11 cellular contexts compared by ENCODE assay signal in the genomic region with DNA sequence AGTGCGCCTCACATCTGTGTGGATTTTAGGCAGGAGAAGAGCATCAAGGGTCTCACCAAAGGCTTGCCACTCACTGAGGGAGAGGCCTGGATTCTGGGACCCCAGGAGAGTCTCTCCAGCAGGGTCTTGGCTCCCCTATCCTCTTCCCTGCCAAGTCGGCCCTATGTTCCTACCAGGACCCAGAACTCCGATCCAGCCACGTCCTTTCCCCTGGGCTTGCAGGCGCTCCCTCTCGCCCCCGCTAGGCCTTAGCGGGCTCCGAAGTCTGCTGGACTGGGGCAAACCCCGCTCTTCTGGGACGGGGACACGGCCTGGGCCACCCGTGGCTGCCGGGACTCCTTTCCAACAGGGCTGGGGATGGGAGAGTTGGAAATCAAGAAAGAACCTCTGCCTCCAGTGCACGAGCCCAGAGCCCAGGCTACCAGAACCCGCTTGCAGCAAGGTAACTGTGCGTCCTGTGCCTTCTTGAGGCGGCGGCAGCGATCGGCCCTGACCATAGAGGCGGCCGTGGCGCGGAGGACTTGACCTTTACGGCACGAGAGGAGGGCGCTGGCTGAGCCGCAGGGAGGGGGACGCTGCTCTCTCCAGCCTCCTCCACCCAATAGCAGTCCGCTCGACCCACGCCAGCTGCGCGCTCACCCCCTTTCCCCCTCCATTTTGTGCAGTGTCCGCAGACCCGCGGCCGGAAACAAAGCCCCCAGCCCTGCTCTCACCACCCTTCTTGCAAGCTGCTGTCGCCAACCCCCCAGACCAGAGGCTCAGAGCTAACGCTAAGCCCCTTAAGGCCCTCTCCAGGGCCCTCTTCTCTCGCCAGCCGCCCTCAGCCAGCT. TPM values are rescaled to one million over a fixed set of nuclear protein-coding genes. Genes with fewer than 3 reads are reported as not detected.
DNase-seq lines count a peak whose midpoint lies in the region; ATAC-seq and TF ChIP-seq lines count a peak whose summit lies in the region.
"Had no signal": no experiment of that assay in that cellular context is flagged by ENCODE, and none has a peak within 500 bp of the region (broad histone marks: within the 10 kb centered on the region; RNA-seq: fewer than 3 reads in every experiment).

No MANE protein-coding gene starts in this region.

- H3K27me3 ChIP-seq in breast epithelium (peaks cover 21 to 100% of the 10 kb centered on the region in 2 donors), uterus (peaks cover 4 to 12% of the 10 kb centered on the region in 2 donors)

- H3K36me3 Mint-ChIP-seq in MCF 10A (ENCODE audit: insufficient read depth, unreplicated experiment): no peaks in the 10 kb centered on the region
- no peaks in the 10 kb centered on the region for H3K36me3 Mint-ChIP-seq in dendritic cell treated with granulocyte-macrophage colony-stimulating factor and Interleukin-4, amounts not matched to agents 40 ng/mL and 50 ng/mL, for 4 days (ENCODE audit: low read depth)
- no peaks in the 10 kb centered on the region for H3K36me3 Mint-ChIP-seq in natural killer cell treated with Interleukin-12 subunit alpha and Interleukin-12 subunit beta and Interleukin-15 and Interleukin-18, amount 100 ng/mL, for 72 hours

- no peak overlapping the region for H3K4me3 Mint-ChIP-seq in MCF 10A (ENCODE audit: unreplicated experiment)
- peak overlapping the region; percentile 63 for H3K4me3 Mint-ChIP-seq in dendritic cell treated with granulocyte-macrophage colony-stimulating factor and Interleukin-4, amounts not matched to agents 40 ng/mL and 50 ng/mL, for 4 days
- H3K4me3 Mint-ChIP-seq in natural killer cell treated with Interleukin-12 subunit alpha and Interleukin-12 subunit beta and Interleukin-15 and Interleukin-18, amount 100 ng/mL, for 72 hours: peak overlapping the region; percentile 54

- H3K9me3 Mint-ChIP-seq in MCF 10A (ENCODE audit: unreplicated experiment): no peaks in the 10 kb centered on the region
- no peaks in the 10 kb centered on the region for H3K9me3 Mint-ChIP-seq in dendritic cell treated with granulocyte-macrophage colony-stimulating factor and Interleukin-4, amounts not matched to agents 40 ng/mL and 50 ng/mL, for 4 days
- no peaks in the 10 kb centered on the region for H3K9me3 Mint-ChIP-seq in natural killer cell treated with Interleukin-12 subunit alpha and Interleukin-12 subunit beta and Interleukin-15 and Interleukin-18, amount 100 ng/mL, for 72 hours

- TF ChIP-seq CTCF in breast epithelium (IDR thresholded peaks at IDR 0.05) (no peak), MCF 10A (IDR thresholded peaks at IDR 0.05; ENCODE audit: unreplicated experiment) (no peak), uterus (IDR thresholded peaks at IDR 0.05) (no peak)

- H3K27ac ChIP-seq in breast epithelium (no peak overlapping the region), uterus (peak overlapping the region; percentile 94 to 96)

- BruUV-seq in MCF 10A (replicated peaks; lab: Mats Ljungman, UMichigan): no TSS peak

- TF ChIP-seq POLR2A in breast epithelium (IDR thresholded peaks at IDR 0.05): no peak
- peak in 1 of 2 donors; percentile 24 for TF ChIP-seq POLR2A in uterus (IDR thresholded peaks at IDR 0.05)

- H3K36me3 ChIP-seq in breast epithelium: no peaks in the 10 kb centered on the region
- no peaks in the 10 kb centered on the region for H3K36me3 ChIP-seq in uterus

- intact Hi-C loops in breast epithelium (cut with DNase I; ENCODE audit: low total_unique reads): no loop called here
- intact Hi-C loops in MCF 10A (cut with micrococcal nuclease): loop anchor here (10.0 kb wide), 1 partner anchor 1733 kb away; no protein-coding TSS in a partner anchor
- intact Hi-C loops in dendritic cell treated with granulocyte-macrophage colony-stimulating factor and Interleukin-4, amounts not matched to agents 40 ng/mL and 50 ng/mL, for 4 days (cut with micrococcal nuclease): loop anchor here (5.0 kb wide), 1 partner anchor 895 kb away; no protein-coding TSS in a partner anchor
- intact Hi-C loops in uterus (cut with DNase I; ENCODE audit: low total_unique reads): no loop called here

- H3K4me3 ChIP-seq in breast epithelium (peak overlapping the region; percentile 32 to 61 (median 41)), uterus (peak overlapping the region; percentile 45 to 55)

- no peak overlapping the region for H3K27ac Mint-ChIP-seq in MCF 10A (ENCODE audit: low read depth, unreplicated experiment)
- no peak overlapping the region for H3K27ac Mint-ChIP-seq in dendritic cell treated with granulocyte-macrophage colony-stimulating factor and Interleukin-4, amounts not matched to agents 40 ng/mL and 50 ng/mL, for 4 days
- H3K27ac Mint-ChIP-seq in natural killer cell treated with Interleukin-12 subunit alpha and Interleukin-12 subunit beta and Interleukin-15 and Interleukin-18, amount 100 ng/mL, for 72 hours: no peak overlapping the region

- H3K4me1 ChIP-seq in breast epithelium (peaks cover 0 to 3% of the 10 kb centered on the region in 2 donors), uterus (peaks cover 0 to 4% of the 10 kb centered on the region in 2 donors)

- ATAC-seq in natural killer cell treated with Interleukin-12 subunit alpha and Interleukin-12 subunit beta and Interleukin-15 and Interleukin-18, amount 100 ng/mL, for 72 hours: peak; percentile 17 to 21
- ATAC-seq in GM21367 (IDR thresholded peaks at IDR 0.05; ENCODE audit: unreplicated experiment): no peak

- no peaks in the 10 kb centered on the region for H3K4me1 Mint-ChIP-seq in MCF 10A (ENCODE audit: insufficient read depth, unreplicated experiment)
- peaks cover 39% of the 10 kb centered on the region for H3K4me1 Mint-ChIP-seq in dendritic cell treated with granulocyte-macrophage colony-stimulating factor and Interleukin-4, amounts not matched to agents 40 ng/mL and 50 ng/mL, for 4 days (ENCODE audit: low read depth)
- H3K4me1 Mint-ChIP-seq in natural killer cell treated with Interleukin-12 subunit alpha and Interleukin-12 subunit beta and Interleukin-15 and Interleukin-18, amount 100 ng/mL, for 72 hours (ENCODE audit: low read depth in 2 of 2): peaks cover 17 to 23% of the 10 kb centered on the region in 2 donors

- DNase-seq in breast epithelium (ENCODE audit: low spot score in 2 of 2) (no peak), MCF 10A (ENCODE audit: unreplicated experiment) (no peak), uterus (peak; percentile 56 to 84), NCI-H1092 (lab: John Stamatoyannopoulos, UW) (no peak)
- no peak for DNase-seq in natural killer cell treated with Interleukin-12 subunit alpha and Interleukin-12 subunit beta and Interleukin-15 and Interleukin-18, amount 100 ng/mL, for 72 hours (ENCODE audit: low spot score)
- no peak for DNase-seq in stimulated activated CD4-positive, alpha-beta T cell treated with anti-CD3 and anti-CD28 coated beads, Interleukin-4, amount 100 ng/mL, for 1 hour
- DNase-seq: cerebellar nuclear complex, kidney glomerular epithelial cell, NCI-H2029 had no signal

- H3K27me3 Mint-ChIP-seq in MCF 10A (ENCODE audit: insufficient read depth, unreplicated experiment): peaks cover 11% of the 10 kb centered on the region
- H3K27me3 Mint-ChIP-seq in dendritic cell treated with granulocyte-macrophage colony-stimulating factor and Interleukin-4, amounts not matched to agents 40 ng/mL and 50 ng/mL, for 4 days: peaks cover 89% of the 10 kb centered on the region
- peaks cover 61 to 75% of the 10 kb centered on the region in 2 donors for H3K27me3 Mint-ChIP-seq in natural killer cell treated with Interleukin-12 subunit alpha and Interleukin-12 subunit beta and Interleukin-15 and Interleukin-18, amount 100 ng/mL, for 72 hours

- POLR2A ChIA-PET in MCF 10A (lab: Yijun Ruan, JAX): no interaction called here

- CTCF ChIA-PET in MCF 10A (lab: Yijun Ruan, JAX): interaction anchor here (3.2 kb wide), 1 partner anchor 13 kb away, joined by 10 read pairs; no protein-coding TSS in a partner anchor

- H3K9me3 ChIP-seq in breast epithelium (no peaks in the 10 kb centered on the region), uterus (no peaks in the 10 kb centered on the region)

RNA-seq across cellular contexts. Expression of a gene that starts 6.9 kb away (rescaled TPM):
- total RNA-seq in breast epithelium (1 to 10 TPM in 1 of 3 donors, not detected in 2; 1.9 TPM), MCF 10A (2022) (0.29 and 0.84 TPM in 2 replicates), uterus (10 to 100 TPM; 32.4 to 82.0 (median 57.8) TPM)
- under 1 TPM; 0.20 to 0.76 TPM for total RNA-seq in natural killer cell treated with Interleukin-12 subunit alpha and Interleukin-12 subunit beta and Interleukin-15 and Interleukin-18, amount 100 ng/mL, for 72 hours

RNA-seq across cellular contexts. Expression of a gene that starts 8.0 kb away (rescaled TPM):
- under 1 TPM in 2 of 3 donors, not detected in 1; 0.16 to 0.33 TPM for total RNA-seq in breast epithelium
- total RNA-seq in MCF 10A (2022): not detected in 2 replicates
- not detected for total RNA-seq in natural killer cell treated with Interleukin-12 subunit alpha and Interleukin-12 subunit beta and Interleukin-15 and Interleukin-18, amount 100 ng/mL, for 72 hours
- 10 to 100 TPM in 1 of 4 donors, 1 to 10 TPM in 1, under 1 TPM in 2; 0.40 to 27.5 (median 1.1) TPM for total RNA-seq in uterus

RNA-seq across cellular contexts. Expression of a gene that starts 17.8 kb away (rescaled TPM):
- 10 to 100 TPM in 1 of 3 donors, 1 to 10 TPM in 2; 2.3 to 21.1 (median 5.2) TPM for total RNA-seq in breast epithelium
- total RNA-seq in MCF 10A (2022): 3.9 and 5.6 TPM in 2 replicates
- 1 to 10 TPM in 1 of 2 donors, under 1 TPM in 1; 0.88 to 1.3 TPM for total RNA-seq in natural killer cell treated with Interleukin-12 subunit alpha and Interleukin-12 subunit beta and Interleukin-15 and Interleukin-18, amount 100 ng/mL, for 72 hours
- 100 to 1,000 TPM in 1 of 4 donors, 10 to 100 TPM in 3; 50.0 to 114 (median 69.0) TPM for total RNA-seq in uterus

RNA-seq across cellular contexts. Expression of a gene that starts 26.6 kb away (rescaled TPM):
- total RNA-seq in breast epithelium (10 to 100 TPM in 1 of 3 donors, 1 to 10 TPM in 2; 7.5 to 18.4 (median 9.0) TPM), MCF 10A (2022) (6.9 and 7.6 TPM in 2 replicates), uterus (10 to 100 TPM in 3 of 4 donors, 1 to 10 TPM in 1; 2.3 to 26.4 (median 22.4) TPM)
- total RNA-seq in natural killer cell treated with Interleukin-12 subunit alpha and Interleukin-12 subunit beta and Interleukin-15 and Interleukin-18, amount 100 ng/mL, for 72 hours: 1 to 10 TPM in 1 of 2 donors, not detected in 1; 2.4 TPM

RNA-seq across cellular contexts. Expression of a gene that starts 35.5 kb away (rescaled TPM):
- total RNA-seq in breast epithelium (1 to 10 TPM; 4.6 to 8.8 (median 6.2) TPM), MCF 10A (2022) (0.29 and 0.44 TPM in 2 replicates), uterus (1 to 10 TPM in 3 of 4 donors, under 1 TPM in 1; 0.26 to 9.1 (median 5.2) TPM)
- under 1 TPM in 1 of 2 donors, not detected in 1; 0.20 TPM for total RNA-seq in natural killer cell treated with Interleukin-12 subunit alpha and Interleukin-12 subunit beta and Interleukin-15 and Interleukin-18, amount 100 ng/mL, for 72 hours

Comparison
In these comparisons a context has a peak if more than half of its experiments do, and no peak if none do; other contexts are left out.
1. intact Hi-C loops: an anchor here in MCF 10A (10.0 kb wide) and dendritic cell treated with granulocyte-macrophage colony-stimulating factor and Interleukin-4, amounts not matched to agents 40 ng/mL and 50 ng/mL, for 4 days (5.0 kb wide); none called in breast epithelium and uterus.
2. DNase-seq: peak in uterus (2 of 2); none in breast epithelium (0 of 2), MCF 10A (single experiment), natural killer cell treated with Interleukin-12 subunit alpha and Interleukin-12 subunit beta and Interleukin-15 and Interleukin-18, amount 100 ng/mL, for 72 hours (single experiment), stimulated activated CD4-positive, alpha-beta T cell treated with anti-CD3 and anti-CD28 coated beads, Interleukin-4, amount 100 ng/mL, for 1 hour (single experiment) and NCI-H1092 (single experiment).
3. H3K27ac ChIP-seq: peak in uterus (2 of 2); none in breast epithelium (0 of 2).
4. RNA of a gene that starts 6.9 kb away (total RNA-seq): 32.4 to 82.0 TPM in uterus; 0.29 to 0.84 TPM in MCF 10A, 0.20 to 0.76 TPM in natural killer cell treated with Interleukin-12 subunit alpha and Interleukin-12 subunit beta and Interleukin-15 and Interleukin-18, amount 100 ng/mL, for 72 hours and 1.9 TPM in breast epithelium; every median in the first group is over 10 times any median in the second.